ENCODE assay signal across 1 cellular context in the genomic region with DNA sequence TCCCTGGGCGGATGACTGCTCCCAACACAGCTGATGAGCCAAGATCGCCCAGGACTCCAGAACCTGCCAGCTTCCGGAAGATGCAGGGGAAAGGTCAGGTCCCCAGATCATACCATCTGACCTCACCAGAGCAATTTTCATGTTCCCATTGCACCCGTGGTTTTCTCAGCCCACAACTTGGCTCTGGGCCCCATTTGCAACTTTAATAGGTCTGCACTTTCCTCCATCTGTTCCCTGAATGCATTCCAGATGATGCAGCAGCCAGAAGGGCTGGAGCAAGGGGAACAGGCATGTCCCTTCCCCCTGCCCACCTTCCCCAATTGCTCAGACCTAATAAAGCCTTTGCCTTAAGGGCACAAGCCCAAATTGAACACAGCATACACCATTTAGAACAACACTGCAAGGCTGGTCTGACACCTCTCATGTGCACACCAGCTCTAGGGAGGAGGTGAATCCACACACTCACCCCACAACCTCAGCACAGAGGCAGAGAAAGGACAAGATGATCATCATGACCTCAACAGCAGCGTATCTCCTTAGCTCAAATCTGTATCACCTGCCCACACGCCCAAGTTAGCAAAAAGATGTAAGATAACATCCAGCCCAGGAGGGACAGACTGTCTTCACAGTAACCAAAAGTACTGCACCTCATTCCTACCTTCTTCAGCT.
TF ChIP-seq lines count a peak whose summit lies in the region.

No MANE protein-coding gene starts in this region.

TF ChIP-seq in HEK293, 187 proteins besides CTCF, POLR2A, EP300 and RAD21 (continued from another document):
- TF ChIP-seq, protein P1, sequence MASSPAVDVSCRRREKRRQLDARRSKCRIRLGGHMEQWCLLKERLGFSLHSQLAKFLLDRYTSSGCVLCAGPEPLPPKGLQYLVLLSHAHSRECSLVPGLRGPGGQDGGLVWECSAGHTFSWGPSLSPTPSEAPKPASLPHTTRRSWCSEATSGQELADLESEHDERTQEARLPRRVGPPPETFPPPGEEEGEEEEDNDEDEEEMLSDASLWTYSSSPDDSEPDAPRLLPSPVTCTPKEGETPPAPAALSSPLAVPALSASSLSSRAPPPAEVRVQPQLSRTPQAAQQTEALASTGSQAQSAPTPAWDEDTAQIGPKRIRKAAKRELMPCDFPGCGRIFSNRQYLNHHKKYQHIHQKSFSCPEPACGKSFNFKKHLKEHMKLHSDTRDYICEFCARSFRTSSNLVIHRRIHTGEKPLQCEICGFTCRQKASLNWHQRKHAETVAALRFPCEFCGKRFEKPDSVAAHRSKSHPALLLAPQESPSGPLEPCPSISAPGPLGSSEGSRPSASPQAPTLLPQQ (tag by site-specific recombination; IDR thresholded peaks at IDR 0.05) = 0 out of 2 replicates have a peak, but pooled peaks have one; percentile 29
- TF ChIP-seq, protein P2, sequence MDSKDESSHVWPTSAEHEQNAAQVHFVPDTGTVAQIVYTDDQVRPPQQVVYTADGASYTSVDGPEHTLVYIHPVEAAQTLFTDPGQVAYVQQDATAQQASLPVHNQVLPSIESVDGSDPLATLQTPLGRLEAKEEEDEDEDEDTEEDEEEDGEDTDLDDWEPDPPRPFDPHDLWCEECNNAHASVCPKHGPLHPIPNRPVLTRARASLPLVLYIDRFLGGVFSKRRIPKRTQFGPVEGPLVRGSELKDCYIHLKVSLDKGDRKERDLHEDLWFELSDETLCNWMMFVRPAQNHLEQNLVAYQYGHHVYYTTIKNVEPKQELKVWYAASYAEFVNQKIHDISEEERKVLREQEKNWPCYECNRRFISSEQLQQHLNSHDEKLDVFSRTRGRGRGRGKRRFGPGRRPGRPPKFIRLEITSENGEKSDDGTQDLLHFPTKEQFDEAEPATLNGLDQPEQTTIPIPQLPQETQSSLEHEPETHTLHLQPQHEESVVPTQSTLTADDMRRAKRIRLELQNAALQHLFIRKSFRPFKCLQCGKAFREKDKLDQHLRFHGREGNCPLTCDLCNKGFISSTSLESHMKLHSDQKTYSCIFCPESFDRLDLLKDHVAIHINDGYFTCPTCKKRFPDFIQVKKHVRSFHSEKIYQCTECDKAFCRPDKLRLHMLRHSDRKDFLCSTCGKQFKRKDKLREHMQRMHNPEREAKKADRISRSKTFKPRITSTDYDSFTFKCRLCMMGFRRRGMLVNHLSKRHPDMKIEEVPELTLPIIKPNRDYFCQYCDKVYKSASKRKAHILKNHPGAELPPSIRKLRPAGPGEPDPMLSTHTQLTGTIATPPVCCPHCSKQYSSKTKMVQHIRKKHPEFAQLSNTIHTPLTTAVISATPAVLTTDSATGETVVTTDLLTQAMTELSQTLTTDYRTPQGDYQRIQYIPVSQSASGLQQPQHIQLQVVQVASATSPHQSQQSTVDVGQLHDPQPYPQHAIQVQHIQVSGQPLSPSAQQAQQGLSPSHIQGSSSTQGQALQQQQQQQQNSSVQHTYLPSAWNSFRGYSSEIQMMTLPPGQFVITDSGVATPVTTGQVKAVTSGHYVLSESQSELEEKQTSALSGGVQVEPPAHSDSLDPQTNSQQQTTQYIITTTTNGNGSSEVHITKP (tag by site-specific recombination; IDR thresholded peaks at IDR 0.05) = peak; percentile 59
- no peak for TF ChIP-seq ZNF140 (tag by site-specific recombination; IDR thresholded peaks at IDR 0.05)
- no peak for TF ChIP-seq ZNF2 (tag by site-specific recombination; IDR thresholded peaks at IDR 0.05)
